ENCODE assay signal across 1 cellular context in the genomic region with DNA sequence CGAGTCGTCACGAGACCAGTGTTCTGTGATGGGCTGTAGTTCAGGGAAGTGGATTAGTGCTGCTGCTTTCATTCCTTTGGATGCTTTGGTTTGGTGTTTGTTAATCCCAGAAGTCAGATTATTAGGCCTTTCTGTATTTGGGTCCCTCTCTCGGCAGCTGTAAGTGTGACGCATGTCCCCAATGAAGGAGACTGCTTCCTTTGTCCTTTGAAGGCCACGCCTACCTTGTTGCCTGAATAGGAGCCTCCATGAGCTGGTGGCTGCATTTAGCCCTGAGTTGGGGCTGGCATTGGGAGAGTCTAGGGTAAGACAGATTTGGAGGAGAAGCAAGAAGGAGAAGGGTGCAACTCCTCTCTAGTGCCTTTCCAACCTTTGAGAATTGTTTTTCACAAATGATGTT.
TF ChIP-seq lines count a peak whose summit lies in the region.

No MANE protein-coding gene starts in this region.

TF ChIP-seq in WTC11, 78 proteins besides CTCF, POLR2A, EP300 and RAD21 (continued from another document):
- TF ChIP-seq JAZF1 (CRISPR knock-in tag; IDR thresholded peaks at IDR 0.05) (no peak), SMAD4 (CRISPR knock-in tag; IDR thresholded peaks at IDR 0.05) (no peak), ZNF416 (CRISPR knock-in tag; IDR thresholded peaks at IDR 0.05) (no peak)
- TF ChIP-seq, protein P1, sequence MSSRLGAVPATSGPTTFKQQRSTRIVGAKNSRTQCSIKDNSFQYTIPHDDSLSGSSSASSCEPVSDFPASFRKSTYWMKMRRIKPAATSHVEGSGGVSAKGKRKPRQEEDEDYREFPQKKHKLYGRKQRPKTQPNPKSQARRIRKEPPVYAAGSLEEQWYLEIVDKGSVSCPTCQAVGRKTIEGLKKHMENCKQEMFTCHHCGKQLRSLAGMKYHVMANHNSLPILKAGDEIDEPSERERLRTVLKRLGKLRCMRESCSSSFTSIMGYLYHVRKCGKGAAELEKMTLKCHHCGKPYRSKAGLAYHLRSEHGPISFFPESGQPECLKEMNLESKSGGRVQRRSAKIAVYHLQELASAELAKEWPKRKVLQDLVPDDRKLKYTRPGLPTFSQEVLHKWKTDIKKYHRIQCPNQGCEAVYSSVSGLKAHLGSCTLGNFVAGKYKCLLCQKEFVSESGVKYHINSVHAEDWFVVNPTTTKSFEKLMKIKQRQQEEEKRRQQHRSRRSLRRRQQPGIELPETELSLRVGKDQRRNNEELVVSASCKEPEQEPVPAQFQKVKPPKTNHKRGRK (CRISPR knock-in tag; IDR thresholded peaks at IDR 0.05; ENCODE audit: borderline replicate concordance): no peak
